In the genomic region with DNA sequence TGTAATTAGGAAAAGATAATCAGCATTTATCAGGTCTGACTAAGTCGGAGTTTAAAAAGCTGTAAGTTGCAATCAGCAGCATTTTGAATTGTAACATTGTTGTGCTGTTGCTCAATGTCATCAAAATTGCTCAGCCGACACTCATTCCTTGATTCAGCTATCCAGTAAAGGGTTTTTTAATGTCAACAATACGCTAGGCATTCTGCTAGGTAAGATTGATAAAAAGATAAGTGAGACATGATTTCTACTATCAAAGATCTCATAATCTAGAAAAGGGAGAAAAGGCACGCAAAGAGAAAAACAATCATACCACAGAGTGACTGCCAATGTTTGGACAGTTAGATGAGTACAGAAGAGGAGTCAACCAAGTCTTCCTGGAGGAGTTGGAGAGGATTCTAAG, we compare ENCODE assay signal across 26 cellular contexts.
"Had no signal": no experiment of that assay in that cellular context is flagged by ENCODE, and none has a peak within 500 bp of the region (broad histone marks: within the 10 kb centered on the region; RNA-seq: fewer than 3 reads in every experiment).

No MANE protein-coding gene starts in this region.

- ATAC-seq: activated CD8-positive, alpha-beta T cell treated with anti-CD3 and anti-CD28 coated beads for 36 hours; T-helper 17 cell had no signal

- H3K4me3 ChIP-seq: adrenal gland, MG63 had no signal

- FAIRE-seq: RCC 7860 had no signal

- DNase-seq: activated B cell treated with CpG ODN at 0.5 μM for 24 hours; activated CD4-positive, alpha-beta T cell treated with anti-CD3 and anti-CD28 coated beads, Interleukin-2, amount 50 U/mL, for 1 hour; activated CD8-positive, alpha-beta memory T cell treated with anti-CD3 and anti-CD28 coated beads, Interleukin-2, amount 50 U/mL, for 48 hours; activated CD8-positive, alpha-beta T cell treated with anti-CD3 and anti-CD28 coated beads for 36 hours; activated naive CD4-positive, alpha-beta T cell treated with anti-CD3 and anti-CD28 coated beads, Interleukin-2, amount 50 U/mL, for 16 hours; activated naive CD8-positive, alpha-beta T cell treated with anti-CD3 and anti-CD28 coated beads, Interleukin-2, amount 10 ng/mL, durations not matched to agents 7 days and 5 days; activated T-cell treated with anti-CD3 and anti-CD28 coated beads, Interleukin-2, amount 50 U/mL, for 1 hour; adrenal gland; aorta; MG63; MV-4-11; NCI-H1092 treated with DMSO at 0.1 percent for 48 hours; NCI-H1417 treated with DMSO at 0.1 percent for 48 hours; NCI-H1694; NCI-H2029; NCI-H2107; NCI-H2171 treated with DMSO at 0.1 percent for 48 hours; NCI-H226; NCI-H510A; NCI-H526 treated with DMSO at 0.1 percent for 48 hours; NCI-H82; OCI-M1; SHP77; T-helper 17 cell; T-helper 9 cell had no signal
